ENCODE assay signal across 10 cellular contexts in genomic region chr5:1437452-1437851, GRCh38. TPM values are rescaled to one million over a fixed set of nuclear protein-coding genes. Genes with fewer than 3 reads are reported as not detected.
DNase-seq lines count a peak whose midpoint lies in the region; ATAC-seq and TF ChIP-seq lines count a peak whose summit lies in the region.
"Had no signal": no experiment of that assay in that cellular context is flagged by ENCODE, and none has a peak within 500 bp of the region (broad histone marks: within the 10 kb centered on the region; RNA-seq: fewer than 3 reads in every experiment).

No MANE protein-coding gene starts in this region.

- no peak overlapping the region for H3K14ac ChIP-seq in IMR-90 (replicated peaks; ENCODE audit: low read depth, low read length)

- DNase-seq in DMS53 treated with DMSO at 0.1 percent for 48 hours (lab: John Stamatoyannopoulos, UW; ENCODE audit: unreplicated experiment) (peak; percentile 90), IMR-90 (peak; percentile 26), RWPE1 (ENCODE audit: low spot score) (peak; percentile 87), islet precursor cell (peak; percentile 84), GM20000 (ENCODE audit: low spot score) (no peak), mucosa of gallbladder (ENCODE audit: low spot score) (no peak), activated gamma-delta T cell treated with Interleukin-2 at 50 U/mL for 16 hours (no peak)
- no peak for DNase-seq in NK-92 treated with Interleukin-12 subunit alpha and Interleukin-12 subunit beta, amount 100 ng/mL, for 24 hours (lab: John Stamatoyannopoulos, UW)
- DNase-seq: posterior cingulate gyrus, SIG-M5 had no signal

- no peak overlapping the region for H2BK20ac ChIP-seq in IMR-90 (ENCODE audit: low read depth, low read length)

- no TSS peak for BruUV-seq in IMR-90 (replicated peaks; lab: Mats Ljungman, UMichigan)

- H2BK5ac ChIP-seq in IMR-90 (ENCODE audit: low read depth, low read length, poor library complexity, severe bottlenecking), result no peak overlapping the region

- TF ChIP-seq RAD21 in IMR-90 (IDR thresholded peaks at IDR 0.05; ENCODE audit: low read length), result no peak

- ATAC-seq in IMR-90 (ENCODE audit: low read depth), result peak; percentile 90

- dilution Hi-C loops in IMR-90 (cut with HindIII; ENCODE audit: low sequenced_read_pairs, unreplicated experiment), result no loop called here

- H3K36me3 ChIP-seq in IMR-90 (ENCODE audit: control insufficient read depth, insufficient read depth, low read length), result no peaks in the 10 kb centered on the region

- no peak overlapping the region for H2BK15ac ChIP-seq in IMR-90 (ENCODE audit: low read depth, low read length)

- no peak overlapping the region for H4K5ac ChIP-seq in IMR-90 (ENCODE audit: low read depth, low read length)

- no peak overlapping the region for H4K8ac ChIP-seq in IMR-90 (ENCODE audit: low read depth in 2 of 2, low read length in 2 of 2)

- 16% methylated on average over 5 of the region's 7 CpGs; no CpG with 5 or more reads in 1 of the 2 experiments for WGBS in IMR-90 (ENCODE audit: extremely low coverage in 2 of 2, insufficient read length in 1 of 2), 2 experiments

- no peaks in the 10 kb centered on the region for H3K79me1 ChIP-seq in IMR-90 (ENCODE audit: low read depth in 1 of 2, low read length in 2 of 2)

- H2AK9ac ChIP-seq in IMR-90 (replicated peaks; ENCODE audit: low read depth, low read length, poor library complexity), result no peak overlapping the region

- CTCF ChIA-PET in IMR-90 (lab: Yijun Ruan, JAX), result no interaction called here
- CTCF ChIA-PET in RWPE1 (lab: Yijun Ruan, JAX), result interaction anchor here (0.6 to 1.6 kb wide), 5 partner anchors 13 to 229 kb away, joined by 3 to 8 read pairs (median 7); no protein-coding TSS in a partner anchor

- in situ Hi-C loops in IMR-90 (cut with MboI; ENCODE audit: low sequenced_read_pairs), result no loop called here

- H3K27me3 ChIP-seq in IMR-90 (ENCODE audit: control insufficient read depth, insufficient read depth, low read length), result peaks cover 9% of the 10 kb centered on the region

- no peak overlapping the region for H2AK5ac ChIP-seq in IMR-90 (ENCODE audit: low read depth, low read length)

- POLR2A ChIA-PET in IMR-90 (lab: Charles Lee; ENCODE audit: unreplicated experiment), result interaction anchor here (0.7 kb wide), 1 partner anchor 1797 kb away, joined by 3 read pairs; no protein-coding TSS in a partner anchor
- POLR2A ChIA-PET in RWPE1 (lab: Yijun Ruan, JAX; ENCODE audit: low non-redundant PET), result no interaction called here

- no peak overlapping the region for H3K56ac ChIP-seq in IMR-90 (ENCODE audit: extremely low read depth, insufficient read depth, low read length)

- H3K18ac ChIP-seq in IMR-90 (ENCODE audit: low read depth, low read length), result no peak overlapping the region

- intact Hi-C loops in IMR-90 (cut with micrococcal nuclease), result no loop called here

- no peak for TF ChIP-seq POLR2A in IMR-90 (IDR thresholded peaks at IDR 0.05; ENCODE audit: low read depth, low read length)

- no peaks in the 10 kb centered on the region for H4K20me1 ChIP-seq in IMR-90 (ENCODE audit: insufficient read depth, low read length)

- no peak overlapping the region for H2BK120ac ChIP-seq in IMR-90 (ENCODE audit: low read depth, low read length)

- no peak overlapping the region for H3K4ac ChIP-seq in IMR-90 (ENCODE audit: low read depth, low read length)

- no peaks in the 10 kb centered on the region; the same call in 1 of the 2 replicates for H3K4me1 ChIP-seq in IMR-90 (ENCODE audit: control insufficient read depth, insufficient read depth, low read length)

- TF ChIP-seq CTCF in IMR-90 (conservative IDR thresholded peaks at IDR 0.05; ENCODE audit: low read depth, low read length) (no peak), RWPE1 (conservative IDR thresholded peaks at IDR 0.05; ENCODE audit: low read depth) (no peak; the same call in 1 of the 2 replicates), GM20000 (IDR thresholded peaks at IDR 0.05; ENCODE audit: extremely low read depth, missing control alignments) (no peak)

- H3K23ac ChIP-seq in IMR-90 (ENCODE audit: low read depth, low read length), result no peak overlapping the region

- no peak overlapping the region for H2AFZ ChIP-seq in IMR-90 (replicated peaks; ENCODE audit: low read length, poor library complexity)

- H3K9me3 ChIP-seq in IMR-90 (ENCODE audit: control insufficient read depth, insufficient read depth, low read length), result peaks cover 12% of the 10 kb centered on the region

- no peak overlapping the region for H3K4me2 ChIP-seq in IMR-90 (ENCODE audit: low read depth, low read length)

- H3K27ac ChIP-seq in IMR-90 (ENCODE audit: insufficient read depth, low read length) (no peak overlapping the region), RWPE1 (no peak overlapping the region)

- H3K4me3 ChIP-seq in IMR-90 (ENCODE audit: insufficient read depth, low read depth, low read length), result no peak overlapping the region

- H3K9ac ChIP-seq in IMR-90 (ENCODE audit: low read depth, low read length), result no peak overlapping the region

- no peaks in the 10 kb centered on the region for H3K9me1 ChIP-seq in IMR-90 (ENCODE audit: insufficient read depth, low read length)

- H4K91ac ChIP-seq in IMR-90 (ENCODE audit: insufficient read depth, low read depth, low read length), result no peak overlapping the region

TF ChIP-seq in IMR-90, 13 proteins besides CTCF, POLR2A, EP300 and RAD21:
- TF ChIP-seq BHLHE40 (IDR thresholded peaks at IDR 0.05; ENCODE audit: low read depth, low read length) (peak; percentile 35; the same call in 1 of the 2 replicates), MAZ (IDR thresholded peaks at IDR 0.05; ENCODE audit: borderline replicate concordance, low read depth, low read length) (no peak), NFE2L2 (IDR thresholded peaks at IDR 0.05; ENCODE audit: low read depth, low read length) (no peak)

RNA-seq across cellular contexts. Expression of gene SLC6A3, which starts 7.8 kb away (rescaled TPM):
- not detected in 2 replicates for total RNA-seq in IMR-90 (2012; rRNA removed)
- not detected in 2 replicates for polyA plus RNA-seq in IMR-90 (2012; rRNA removed)
- not detected in 2 replicates for polyA plus RNA-seq in IMR-90 (2012; cell fraction: cytosol; rRNA removed)
- not detected in 2 replicates for polyA plus RNA-seq in IMR-90 (2012; cell fraction: nucleus; rRNA removed; ENCODE audit: low replicate concordance)
- total RNA-seq in mucosa of gallbladder, result 0.23 TPM

Comparison
In these comparisons a context has a peak if more than half of its experiments do, and no peak if none do; other contexts are left out.
1. DNase-seq: peak in DMS53 treated with DMSO at 0.1 percent for 48 hours (single experiment), IMR-90 (single experiment), RWPE1 (single experiment) and islet precursor cell (single experiment); none in GM20000 (single experiment), mucosa of gallbladder (single experiment), NK-92 treated with Interleukin-12 subunit alpha and Interleukin-12 subunit beta, amount 100 ng/mL, for 24 hours (single experiment) and activated gamma-delta T cell treated with Interleukin-2 at 50 U/mL for 16 hours (single experiment).